In genomic region chr7:127832592-127832991, GRCh38 we compare ENCODE assay signal across 31 cellular contexts.
"Had no signal": no experiment of that assay in that cellular context is flagged by ENCODE, and none has a peak within 500 bp of the region (broad histone marks: within the 10 kb centered on the region; RNA-seq: fewer than 3 reads in every experiment).

No MANE protein-coding gene starts in this region.

- ATAC-seq: activated CD8-positive, alpha-beta T cell treated with anti-CD3 and anti-CD28 coated beads for 36 hours; activated T-cell treated with anti-CD3 and anti-CD28 coated beads, Interleukin-2, amount 50 U/mL, for 72 hours; activated T-helper 17 cell treated with anti-CD3 and anti-CD28 coated beads, Interleukin-2, amount 50 U/mL, for 72 hours; Right ventricle myocardium inferior had no signal

- H3K4me2 ChIP-seq: PC-9 had no signal

- H2AFZ ChIP-seq: PC-9 had no signal

- H3K4me1 Mint-ChIP-seq: activated naive CD8-positive, alpha-beta T cell treated with anti-CD3 and anti-CD28 coated beads for 36 hours had no signal

- H3K27ac ChIP-seq: brain microvascular endothelial cell, PC-9, WERI-Rb-1 had no signal

- H3K36me3 ChIP-seq: brain microvascular endothelial cell, WERI-Rb-1 had no signal

- H3K4me3 Mint-ChIP-seq: activated CD8-positive, alpha-beta T cell treated with anti-CD3 and anti-CD28 coated beads for 36 hours; activated naive CD8-positive, alpha-beta T cell treated with anti-CD3 and anti-CD28 coated beads for 36 hours; activated T-cell treated with anti-CD3 and anti-CD28 coated beads, Interleukin-2, amount 50 U/mL, for 72 hours; activated T-helper 17 cell treated with anti-CD3 and anti-CD28 coated beads, Interleukin-2, amount 50 U/mL, for 72 hours had no signal

- DNase-seq: activated CD4-positive, alpha-beta T cell treated with anti-CD3 and anti-CD28 coated beads for 1 hour; activated CD4-positive, alpha-beta T cell treated with anti-CD3 and anti-CD28 coated beads for 48 hours; activated CD4-positive, alpha-beta T cell treated with anti-CD3 and anti-CD28 coated beads, Interleukin-2, amount 50 U/mL, for 4 hours; activated CD4-positive, CD25-positive, alpha-beta regulatory T cell; activated CD8-positive, alpha-beta T cell treated with anti-CD3 and anti-CD28 coated beads for 36 hours; activated effector memory CD4-positive, alpha-beta T cell treated with anti-CD3 and anti-CD28 coated beads, Interleukin-2, amount 50 U/mL, for 16 hours; activated naive CD4-positive, alpha-beta T cell; activated naive CD4-positive, alpha-beta T cell treated with anti-CD3 and anti-CD28 coated beads, Interleukin-2, amount 50 U/mL, for 16 hours; activated naive CD8-positive, alpha-beta T cell treated with anti-CD3 and anti-CD28 coated beads for 36 hours; activated T-cell treated with anti-CD3 and anti-CD28 coated beads, Interleukin-2, amount 50 U/mL, for 1 hour; activated T-cell treated with anti-CD3 and anti-CD28 coated beads, Interleukin-2, amount 50 U/mL, for 72 hours; amniotic stem cell; aorta; brain microvascular endothelial cell; central memory CD4-positive, alpha-beta T cell; KG1; NCI-H1105; NCI-H1417 treated with DMSO at 0.1 percent for 48 hours; NCI-H187 treated with DMSO at 0.1 percent for 48 hours; NCI-H2081; NCI-H2227 treated with DMSO at 0.1 percent for 48 hours; NCI-H446 treated with DMSO at 0.1 percent for 48 hours; NCI-H82; NK-92 treated with Interleukin-12 subunit alpha and Interleukin-12 subunit beta, amount 100 ng/mL, for 24 hours; PC-9; SIG-M5; T1000; WERI-Rb-1 had no signal

- H3K27me3 ChIP-seq: brain microvascular endothelial cell had no signal

- FAIRE-seq: RCC 7860 had no signal

- H3K4me3 ChIP-seq: PC-9 had no signal

- H3K27ac Mint-ChIP-seq: activated CD8-positive, alpha-beta T cell treated with anti-CD3 and anti-CD28 coated beads for 36 hours; activated naive CD8-positive, alpha-beta T cell treated with anti-CD3 and anti-CD28 coated beads for 36 hours; activated T-cell treated with anti-CD3 and anti-CD28 coated beads, Interleukin-2, amount 50 U/mL, for 72 hours; activated T-helper 17 cell treated with anti-CD3 and anti-CD28 coated beads, Interleukin-2, amount 50 U/mL, for 72 hours had no signal

- H3K27me3 Mint-ChIP-seq: activated CD8-positive, alpha-beta T cell treated with anti-CD3 and anti-CD28 coated beads for 36 hours; activated naive CD8-positive, alpha-beta T cell treated with anti-CD3 and anti-CD28 coated beads for 36 hours; activated T-helper 17 cell treated with anti-CD3 and anti-CD28 coated beads, Interleukin-2, amount 50 U/mL, for 72 hours had no signal
